Comparison of ENCODE assay signal across 16 cellular contexts in genomic region chr9:114938687-114939575, GRCh38. TPM values are rescaled to one million over a fixed set of nuclear protein-coding genes. Genes with fewer than 3 reads are reported as not detected.
A peak's percentile ranks its signal among the peaks of the same experiment; 100 is the strongest.
DNase-seq lines count a peak whose midpoint lies in the region; ATAC-seq and TF ChIP-seq lines count a peak whose summit lies in the region.
"Had no signal": no experiment of that assay in that cellular context is flagged by ENCODE, and none has a peak within 500 bp of the region (broad histone marks: within the 10 kb centered on the region; RNA-seq: fewer than 3 reads in every experiment).

No MANE protein-coding gene starts in this region.

- no peaks in the 10 kb centered on the region for H3K36me3 ChIP-seq in SK-N-MC (ENCODE audit: insufficient read depth, low read length)
- H3K36me3 ChIP-seq: vagina had no signal

- TF ChIP-seq CTCF in AG10803 (conservative IDR thresholded peaks at IDR 0.05; ENCODE audit: low read length) (no peak), HFFc6 (IDR thresholded peaks at IDR 0.05) (no peak)
- no peak for TF ChIP-seq CTCF in CD4-positive, alpha-beta T cell (IDR thresholded peaks at IDR 0.05)

- peak overlapping the region; percentile 49 for H3K9ac ChIP-seq in SK-N-MC (ENCODE audit: insufficient read length)
- H3K9ac ChIP-seq: KMS-11 had no signal

- ATAC-seq in CD4-positive, alpha-beta T cell (ENCODE audit: poor library complexity) = peak; percentile 46
- no peak for ATAC-seq in GM21360 (IDR thresholded peaks at IDR 0.05; ENCODE audit: unreplicated experiment)
- ATAC-seq: natural killer cell treated with Interleukin-12 subunit alpha and Interleukin-12 subunit beta and Interleukin-15 and Interleukin-18, amount 100 ng/mL, for 72 hours had no signal

- H3K9me3 ChIP-seq in CD4-positive, alpha-beta T cell (ENCODE audit: control insufficient read depth, low read length) = no peaks in the 10 kb centered on the region
- no peaks in the 10 kb centered on the region for H3K9me3 ChIP-seq in SK-N-MC (ENCODE audit: low read depth, low read length)
- H3K9me3 ChIP-seq: vagina had no signal

- POLR2A ChIA-PET in CD4-positive, alpha-beta T cell (lab: Charles Lee) = interaction anchor here (0.6 to 2.6 kb wide), 4 partner anchors 9 to 40 kb away, joined by 4 to 14 read pairs (median 8); partner anchors contain the start of gene TNFSF8

- no peaks in the 10 kb centered on the region for H3K9me3 Mint-ChIP-seq in CD4-positive, alpha-beta T cell
- H3K9me3 Mint-ChIP-seq in HFFc6 = no peaks in the 10 kb centered on the region
- H3K9me3 Mint-ChIP-seq: natural killer cell treated with Interleukin-12 subunit alpha and Interleukin-12 subunit beta and Interleukin-15 and Interleukin-18, amount 100 ng/mL, for 72 hours had no signal

- peak; percentile 68 for DNase-seq in AG10803 (ENCODE audit: low read depth)
- DNase-seq in CD4-positive, alpha-beta T cell = no peak
- peak; percentile 85 for DNase-seq in SK-N-MC (ENCODE audit: low read depth, low spot score)
- DNase-seq in fibroblast of peridontal ligament (ENCODE audit: extremely low read depth) = peak; percentile 92
- DNase-seq in AML-193 (lab: John Stamatoyannopoulos, UW) = no peak
- no peak for DNase-seq in HFFc6
- DNase-seq: COR-L47, erythroblast, HCEC 1CT, NCI-H2029, NCI-H82 had no signal

- peaks cover 34% of the 10 kb centered on the region for H3K4me1 Mint-ChIP-seq in CD4-positive, alpha-beta T cell (ENCODE audit: low read depth)
- H3K4me1 Mint-ChIP-seq in HFFc6 (ENCODE audit: low read depth) = no peaks in the 10 kb centered on the region

- no peak overlapping the region for H3K4me3 ChIP-seq in AG10803 (ENCODE audit: low read length)
- H3K4me3 ChIP-seq in SK-N-MC = peak overlapping the region; percentile 43
- H3K4me3 ChIP-seq: coronary artery, vagina had no signal

- no peaks in the 10 kb centered on the region for H3K36me3 Mint-ChIP-seq in CD4-positive, alpha-beta T cell (ENCODE audit: low read depth)
- H3K36me3 Mint-ChIP-seq in HFFc6 (ENCODE audit: low read depth) = no peaks in the 10 kb centered on the region
- H3K36me3 Mint-ChIP-seq: natural killer cell treated with Interleukin-12 subunit alpha and Interleukin-12 subunit beta and Interleukin-15 and Interleukin-18, amount 100 ng/mL, for 72 hours had no signal

- peak overlapping the region; percentile 60 for H3K27ac Mint-ChIP-seq in CD4-positive, alpha-beta T cell
- no peak overlapping the region for H3K27ac Mint-ChIP-seq in HFFc6
- H3K27ac Mint-ChIP-seq: natural killer cell treated with Interleukin-12 subunit alpha and Interleukin-12 subunit beta and Interleukin-15 and Interleukin-18, amount 100 ng/mL, for 72 hours had no signal

- H3K4me3 Mint-ChIP-seq in CD4-positive, alpha-beta T cell = peak overlapping the region; percentile 8
- no peak overlapping the region for H3K4me3 Mint-ChIP-seq in HFFc6
- H3K4me3 Mint-ChIP-seq: natural killer cell treated with Interleukin-12 subunit alpha and Interleukin-12 subunit beta and Interleukin-15 and Interleukin-18, amount 100 ng/mL, for 72 hours had no signal

- no peak overlapping the region for H3K27ac ChIP-seq in CD4-positive, alpha-beta T cell (ENCODE audit: low read depth, low read length)
- peak overlapping the region; percentile 59 for H3K27ac ChIP-seq in SK-N-MC
- H3K27ac ChIP-seq: coronary artery, KMS-11, vagina had no signal

- intact Hi-C loops in CD4-positive, alpha-beta T cell (cut with DNase I, micrococcal nuclease) = no loop called here

- no peaks in the 10 kb centered on the region for H3K27me3 Mint-ChIP-seq in CD4-positive, alpha-beta T cell
- peaks cover 17% of the 10 kb centered on the region for H3K27me3 Mint-ChIP-seq in HFFc6 (ENCODE audit: insufficient read depth)

- CTCF ChIA-PET in CD4-positive, alpha-beta T cell (lab: Charles Lee) = no interaction called here

- H3K27me3 ChIP-seq in CD4-positive, alpha-beta T cell (ENCODE audit: control insufficient read depth, insufficient read depth, low read length) = no peaks in the 10 kb centered on the region
- H3K27me3 ChIP-seq: vagina had no signal

RNA-seq across cellular contexts. Expression of gene TNFSF8, which starts 8.5 kb away (rescaled TPM):
- total RNA-seq in CD4-positive, alpha-beta T cell = 10 to 100 TPM; 70.9 to 71.6 TPM
- total RNA-seq in HFFc6 (2021; fragmentation: NEBNext Ultra II Directional; extraction: Animal tissue kit (Norgen Biotek cat#: 25700)) = not detected

Comparison
In these comparisons a context has a peak if more than half of its experiments do, and no peak if none do; other contexts are left out.
1. DNase-seq: peak in AG10803 (single experiment), SK-N-MC (single experiment) and fibroblast of peridontal ligament (single experiment); none in CD4-positive, alpha-beta T cell (0 of 10), AML-193 (0 of 2) and HFFc6 (single experiment).
2. RNA of gene TNFSF8, which starts 8.5 kb away (total RNA-seq): 70.9 to 71.6 TPM in CD4-positive, alpha-beta T cell; not detected in HFFc6; every median in the first group is over 10 times any median in the second.